In the genomic region with DNA sequence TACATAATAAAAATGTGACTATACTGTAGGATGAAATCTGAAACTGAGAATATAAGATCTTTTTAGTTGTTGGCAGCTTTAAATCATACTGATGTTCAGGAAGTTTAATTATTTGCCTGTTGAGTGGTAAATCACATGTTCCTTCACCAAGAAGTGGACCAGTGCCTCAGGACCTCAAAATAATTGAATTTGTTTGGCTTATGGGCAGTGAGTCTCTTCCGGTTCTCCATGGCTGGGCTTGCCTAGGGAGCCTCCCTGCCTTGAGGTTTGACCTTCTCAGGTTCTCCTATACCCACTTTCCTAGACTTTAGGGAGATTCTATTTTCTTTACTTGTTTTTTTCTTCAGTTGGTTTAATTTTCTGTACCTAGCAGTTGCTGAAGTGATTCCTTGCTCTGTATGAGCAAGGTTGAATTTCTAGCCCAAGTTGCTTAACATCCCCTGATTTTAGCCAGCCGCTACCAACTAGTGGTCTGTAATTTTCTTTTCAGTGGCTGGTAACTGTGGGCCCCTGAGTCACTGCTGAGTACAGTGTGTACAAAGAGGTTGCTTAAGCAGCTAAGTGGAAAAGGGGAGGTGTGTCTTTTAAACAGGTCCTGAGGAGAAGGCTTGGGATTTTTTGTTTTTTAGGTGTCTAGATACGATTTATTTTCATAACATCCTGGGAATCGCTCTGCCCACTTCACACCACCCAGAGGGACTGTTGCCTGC, we compare ENCODE assay signal across 1 cellular context.
TF ChIP-seq lines count a peak whose summit lies in the region.

No MANE protein-coding gene starts in this region.

TF ChIP-seq in GM23338, 12 proteins besides CTCF, POLR2A, EP300 and RAD21 (continued from another document):
- TF ChIP-seq, protein P1, sequence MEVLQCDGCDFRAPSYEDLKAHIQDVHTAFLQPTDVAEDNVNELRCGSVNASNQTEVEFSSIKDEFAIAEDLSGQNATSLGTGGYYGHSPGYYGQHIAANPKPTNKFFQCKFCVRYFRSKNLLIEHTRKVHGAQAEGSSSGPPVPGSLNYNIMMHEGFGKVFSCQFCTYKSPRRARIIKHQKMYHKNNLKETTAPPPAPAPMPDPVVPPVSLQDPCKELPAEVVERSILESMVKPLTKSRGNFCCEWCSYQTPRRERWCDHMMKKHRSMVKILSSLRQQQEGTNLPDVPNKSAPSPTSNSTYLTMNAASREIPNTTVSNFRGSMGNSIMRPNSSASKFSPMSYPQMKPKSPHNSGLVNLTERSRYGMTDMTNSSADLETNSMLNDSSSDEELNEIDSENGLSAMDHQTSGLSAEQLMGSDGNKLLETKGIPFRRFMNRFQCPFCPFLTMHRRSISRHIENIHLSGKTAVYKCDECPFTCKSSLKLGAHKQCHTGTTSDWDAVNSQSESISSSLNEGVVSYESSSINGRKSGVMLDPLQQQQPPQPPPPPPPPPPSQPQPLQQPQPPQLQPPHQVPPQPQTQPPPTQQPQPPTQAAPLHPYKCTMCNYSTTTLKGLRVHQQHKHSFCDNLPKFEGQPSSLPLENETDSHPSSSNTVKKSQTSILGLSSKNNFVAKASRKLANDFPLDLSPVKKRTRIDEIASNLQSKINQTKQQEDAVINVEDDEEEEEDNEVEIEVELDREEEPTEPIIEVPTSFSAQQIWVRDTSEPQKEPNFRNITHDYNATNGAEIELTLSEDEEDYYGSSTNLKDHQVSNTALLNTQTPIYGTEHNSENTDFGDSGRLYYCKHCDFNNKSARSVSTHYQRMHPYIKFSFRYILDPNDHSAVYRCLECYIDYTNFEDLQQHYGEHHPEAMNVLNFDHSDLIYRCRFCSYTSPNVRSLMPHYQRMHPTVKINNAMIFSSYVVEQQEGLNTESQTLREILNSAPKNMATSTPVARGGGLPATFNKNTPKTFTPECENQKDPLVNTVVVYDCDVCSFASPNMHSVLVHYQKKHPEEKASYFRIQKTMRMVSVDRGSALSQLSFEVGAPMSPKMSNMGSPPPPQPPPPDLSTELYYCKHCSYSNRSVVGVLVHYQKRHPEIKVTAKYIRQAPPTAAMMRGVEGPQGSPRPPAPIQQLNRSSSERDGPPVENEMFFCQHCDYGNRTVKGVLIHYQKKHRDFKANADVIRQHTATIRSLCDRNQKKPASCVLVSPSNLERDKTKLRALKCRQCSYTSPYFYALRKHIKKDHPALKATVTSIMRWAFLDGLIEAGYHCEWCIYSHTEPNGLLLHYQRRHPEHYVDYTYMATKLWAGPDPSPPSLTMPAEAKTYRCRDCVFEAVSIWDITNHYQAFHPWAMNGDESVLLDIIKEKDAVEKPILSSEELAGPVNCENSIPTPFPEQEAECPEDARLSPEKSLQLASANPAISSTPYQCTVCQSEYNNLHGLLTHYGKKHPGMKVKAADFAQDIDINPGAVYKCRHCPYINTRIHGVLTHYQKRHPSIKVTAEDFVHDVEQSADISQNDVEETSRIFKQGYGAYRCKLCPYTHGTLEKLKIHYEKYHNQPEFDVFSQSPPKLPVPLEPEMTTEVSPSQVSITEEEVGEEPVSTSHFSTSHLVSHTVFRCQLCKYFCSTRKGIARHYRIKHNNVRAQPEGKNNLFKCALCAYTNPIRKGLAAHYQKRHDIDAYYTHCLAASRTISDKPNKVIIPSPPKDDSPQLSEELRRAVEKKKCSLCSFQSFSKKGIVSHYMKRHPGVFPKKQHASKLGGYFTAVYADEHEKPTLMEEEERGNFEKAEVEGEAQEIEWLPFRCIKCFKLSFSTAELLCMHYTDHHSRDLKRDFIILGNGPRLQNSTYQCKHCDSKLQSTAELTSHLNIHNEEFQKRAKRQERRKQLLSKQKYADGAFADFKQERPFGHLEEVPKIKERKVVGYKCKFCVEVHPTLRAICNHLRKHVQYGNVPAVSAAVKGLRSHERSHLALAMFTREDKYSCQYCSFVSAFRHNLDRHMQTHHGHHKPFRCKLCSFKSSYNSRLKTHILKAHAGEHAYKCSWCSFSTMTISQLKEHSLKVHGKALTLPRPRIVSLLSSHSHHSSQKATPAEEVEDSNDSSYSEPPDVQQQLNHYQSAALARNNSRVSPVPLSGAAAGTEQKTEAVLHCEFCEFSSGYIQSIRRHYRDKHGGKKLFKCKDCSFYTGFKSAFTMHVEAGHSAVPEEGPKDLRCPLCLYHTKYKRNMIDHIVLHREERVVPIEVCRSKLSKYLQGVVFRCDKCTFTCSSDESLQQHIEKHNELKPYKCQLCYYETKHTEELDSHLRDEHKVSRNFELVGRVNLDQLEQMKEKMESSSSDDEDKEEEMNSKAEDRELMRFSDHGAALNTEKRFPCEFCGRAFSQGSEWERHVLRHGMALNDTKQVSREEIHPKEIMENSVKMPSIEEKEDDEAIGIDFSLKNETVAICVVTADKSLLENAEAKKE (CRISPR knock-in tag; IDR thresholded peaks at IDR 0.05) = no peak
- no peak for TF ChIP-seq ZNF331 (CRISPR knock-in tag; IDR thresholded peaks at IDR 0.05; ENCODE audit: low read depth)
- no peak for TF ChIP-seq JUNB (IDR thresholded peaks at IDR 0.05; ENCODE audit: unreplicated experiment)
- TF ChIP-seq, protein P2, sequence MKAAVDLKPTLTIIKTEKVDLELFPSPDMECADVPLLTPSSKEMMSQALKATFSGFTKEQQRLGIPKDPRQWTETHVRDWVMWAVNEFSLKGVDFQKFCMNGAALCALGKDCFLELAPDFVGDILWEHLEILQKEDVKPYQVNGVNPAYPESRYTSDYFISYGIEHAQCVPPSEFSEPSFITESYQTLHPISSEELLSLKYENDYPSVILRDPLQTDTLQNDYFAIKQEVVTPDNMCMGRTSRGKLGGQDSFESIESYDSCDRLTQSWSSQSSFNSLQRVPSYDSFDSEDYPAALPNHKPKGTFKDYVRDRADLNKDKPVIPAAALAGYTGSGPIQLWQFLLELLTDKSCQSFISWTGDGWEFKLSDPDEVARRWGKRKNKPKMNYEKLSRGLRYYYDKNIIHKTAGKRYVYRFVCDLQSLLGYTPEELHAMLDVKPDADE (IDR thresholded peaks at IDR 0.05) = no peak
- TF ChIP-seq EZH2 (IDR thresholded peaks at IDR 0.05; ENCODE audit: low read depth, unreplicated experiment) = no peak
- TF ChIP-seq STAT1 (IDR thresholded peaks at IDR 0.05; ENCODE audit: unreplicated experiment) = no peak
